ENCODE assay signal across 20 cellular contexts in genomic region chr11:73648629-73649046, GRCh38. TPM values are rescaled to one million over a fixed set of nuclear protein-coding genes. Genes with fewer than 3 reads are reported as not detected.
A peak's percentile ranks its signal among the peaks of the same experiment; 100 is the strongest.
DNase-seq lines count a peak whose midpoint lies in the region; ATAC-seq and TF ChIP-seq lines count a peak whose summit lies in the region.
"Had no signal": no experiment of that assay in that cellular context is flagged by ENCODE, and none has a peak within 500 bp of the region (broad histone marks: within the 10 kb centered on the region; RNA-seq: fewer than 3 reads in every experiment).

No MANE protein-coding gene starts in this region.

- peaks cover 7% of the 10 kb centered on the region for H3K27me3 ChIP-seq in gastroesophageal sphincter
- H3K27me3 ChIP-seq: testis had no signal

- no peaks in the 10 kb centered on the region for H3K9me3 Mint-ChIP-seq in IgD-negative memory B cell
- H3K9me3 Mint-ChIP-seq in progenitor cell of endocrine pancreas (ENCODE audit: low read depth) = no peaks in the 10 kb centered on the region
- H3K9me3 Mint-ChIP-seq: effector memory CD8-positive, alpha-beta T cell had no signal

- H3K4me3 ChIP-seq in gastroesophageal sphincter = peak overlapping the region in 1 of 2 donors; percentile 44
- H3K4me3 ChIP-seq: HAP-1, testis had no signal

- H3K36me3 Mint-ChIP-seq in IgD-negative memory B cell (peaks cover 3% of the 10 kb centered on the region), progenitor cell of endocrine pancreas (ENCODE audit: insufficient read depth) (peaks cover 2% of the 10 kb centered on the region)

- H3K27me3 Mint-ChIP-seq in IgD-negative memory B cell = no peaks in the 10 kb centered on the region
- H3K27me3 Mint-ChIP-seq in progenitor cell of endocrine pancreas = peaks cover 12% of the 10 kb centered on the region

- no peaks in the 10 kb centered on the region for H3K9me3 ChIP-seq in gastroesophageal sphincter
- H3K9me3 ChIP-seq: HAP-1, testis had no signal

- H3K4me1 ChIP-seq in gastroesophageal sphincter = peaks cover 0 to 27% (median 0%) of the 10 kb centered on the region in 3 donors

- 66% methylated on average over 5 of the region's 7 CpGs; no CpG with 5 or more reads in 1 of the 2 donors for WGBS in gastroesophageal sphincter (ENCODE audit: low coverage in 1 of 2), 2 donors

- peak; percentile 11 for DNase-seq in NCI-H1092 (lab: John Stamatoyannopoulos, UW)
- DNase-seq in NCI-H1092 treated with DMSO at 0.1 percent for 48 hours (lab: John Stamatoyannopoulos, UW) = no peak
- DNase-seq in progenitor cell of endocrine pancreas (ENCODE audit: low spot score, unreplicated experiment) = no peak
- DNase-seq in AG08395 (ENCODE audit: low spot score) = no peak
- DNase-seq in activated CD8-positive, alpha-beta memory T cell treated with anti-CD3 and anti-CD28 coated beads, Interleukin-2, amount 50 U/mL, for 4 hours = no peak
- DNase-seq in RPMI8226 = no peak
- DNase-seq: 8988T; activated CD4-positive, CD25-positive, alpha-beta regulatory T cell; activated naive CD4-positive, alpha-beta T cell treated with anti-CD3 and anti-CD28 coated beads, Interleukin-2, amount 50 U/mL, for 16 hours; effector memory CD8-positive, alpha-beta T cell; NCI-H2081 treated with DMSO at 0.1 percent for 48 hours; T-helper 1 cell; testis had no signal

- TF ChIP-seq EP300 in gastroesophageal sphincter (IDR thresholded peaks at IDR 0.05) = no peak

- peaks cover 18 to 28% (median 20%) of the 10 kb centered on the region in 3 donors for H3K4me1 Mint-ChIP-seq in IgD-negative memory B cell
- peaks cover 63% of the 10 kb centered on the region for H3K4me1 Mint-ChIP-seq in progenitor cell of endocrine pancreas (ENCODE audit: low read depth)

- TF ChIP-seq CTCF in gastroesophageal sphincter (IDR thresholded peaks at IDR 0.05) = no peak
- no peak for TF ChIP-seq CTCF in progenitor cell of endocrine pancreas (IDR thresholded peaks at IDR 0.05; ENCODE audit: unreplicated experiment)

- no peaks in the 10 kb centered on the region for H3K36me3 ChIP-seq in gastroesophageal sphincter
- H3K36me3 ChIP-seq: HAP-1 had no signal

- no peak for ATAC-seq in gastroesophageal sphincter
- ATAC-seq: effector memory CD8-positive, alpha-beta T cell; left lobe of liver had no signal

- H3K27ac Mint-ChIP-seq in IgD-negative memory B cell (peak overlapping the region in 2 of 3 donors; percentile 31 to 50), progenitor cell of endocrine pancreas (peak overlapping the region; percentile 83)

- H3K27ac ChIP-seq in gastroesophageal sphincter = peak overlapping the region in 3 of 4 donors; percentile 12 to 49 (median 35)
- H3K27ac ChIP-seq: RWPE1, testis had no signal

- no peak for TF ChIP-seq POLR2A in gastroesophageal sphincter (IDR thresholded peaks at IDR 0.05)

- H3K4me3 Mint-ChIP-seq in IgD-negative memory B cell (peak overlapping the region; percentile 66 to 91 (median 80)), progenitor cell of endocrine pancreas (ENCODE audit: low read depth) (peak overlapping the region; percentile 79)

RNA-seq across cellular contexts. Expression of gene PLEKHB1, which starts 2.3 kb away (rescaled TPM):
- 50.3 TPM for polyA plus RNA-seq in IgD-negative memory B cell
- total RNA-seq in gastroesophageal sphincter = 10 to 100 TPM; 13.3 to 49.3 (median 37.6) TPM
- 110 and 117 TPM in 2 replicates for total RNA-seq in progenitor cell of endocrine pancreas
- total RNA-seq: bronchial epithelial cell, MCF 10A had no signal

RNA-seq across cellular contexts. Expression of gene FAM168A, which starts 50.7 kb away (rescaled TPM):
- polyA plus RNA-seq in IgD-negative memory B cell = 2.6 TPM
- total RNA-seq in gastroesophageal sphincter = 10 to 100 TPM; 27.5 to 51.8 (median 42.0) TPM
- 45.2 and 50.8 TPM in 2 replicates for total RNA-seq in progenitor cell of endocrine pancreas
